ENCODE assay signal across 1 cellular context in the genomic region with DNA sequence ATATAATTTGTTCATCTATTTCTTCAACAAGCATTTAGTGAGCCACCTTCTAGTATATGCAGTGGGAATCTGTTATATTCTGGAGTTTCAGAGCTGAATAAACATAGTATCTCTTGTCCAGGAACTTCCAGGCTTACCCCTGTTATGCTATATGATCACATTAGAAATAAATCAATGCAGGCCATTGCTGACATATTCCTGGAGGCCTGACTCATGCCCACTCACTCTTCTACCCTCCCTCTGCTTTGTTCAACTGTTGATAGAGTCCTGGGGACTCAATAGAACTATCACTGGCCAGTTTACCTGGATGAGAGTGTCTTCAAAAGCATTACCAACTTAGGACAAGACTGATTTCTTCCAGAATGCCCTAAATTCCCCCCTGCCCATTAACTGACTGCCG.
TF ChIP-seq lines count a peak whose summit lies in the region.

No MANE protein-coding gene starts in this region.

TF ChIP-seq in HCT116, 20 proteins besides CTCF, POLR2A, EP300 and RAD21 (continued from another document):
- TF ChIP-seq ZBTB33 (IDR thresholded peaks at IDR 0.05; ENCODE audit: extremely low read depth, insufficient replicate concordance, low read length) (no peak), YY1 (IDR thresholded peaks at IDR 0.05; ENCODE audit: extremely low read depth, insufficient replicate concordance, low read depth, low read length) (no peak), SRF (IDR thresholded peaks at IDR 0.05; ENCODE audit: low read depth) (no peak)
